ENCODE assay signal across 13 cellular contexts in the genomic region with DNA sequence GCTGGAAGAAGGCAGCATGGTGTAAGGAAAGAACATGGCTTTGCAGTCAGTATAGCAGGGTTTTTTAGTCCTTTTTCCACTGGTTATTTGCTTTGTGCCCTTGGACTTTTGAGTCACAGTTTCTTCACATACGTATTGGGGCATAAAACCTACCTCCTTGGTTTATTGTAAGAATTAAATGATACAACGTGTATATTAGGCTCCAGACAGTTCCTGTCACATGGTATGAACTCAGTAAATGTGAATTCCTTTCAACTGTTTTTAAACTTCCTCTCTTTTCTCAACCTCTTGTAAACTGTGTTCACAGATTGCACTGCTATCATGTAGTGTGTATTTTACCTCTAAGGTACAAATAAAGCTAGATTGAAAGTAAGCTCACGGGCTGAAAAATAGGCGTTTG. TPM values are rescaled to one million over a fixed set of nuclear protein-coding genes. Genes with fewer than 3 reads are reported as not detected.
DNase-seq lines count a peak whose midpoint lies in the region; ATAC-seq and TF ChIP-seq lines count a peak whose summit lies in the region.
"Had no signal": no experiment of that assay in that cellular context is flagged by ENCODE, and none has a peak within 500 bp of the region (broad histone marks: within the 10 kb centered on the region; RNA-seq: fewer than 3 reads in every experiment).

No MANE protein-coding gene starts in this region.

- H4K20me1 ChIP-seq in HCT116 (ENCODE audit: insufficient read depth): no peaks in the 10 kb centered on the region

- WGBS in sigmoid colon, 2 donors: 27 to 28% methylated on average over 4 of the region's 4 CpGs

- intact Hi-C loops in HCT116 (cut with micrococcal nuclease) (loop anchor here (5.0 kb wide), 1 partner anchor 799 kb away; no protein-coding TSS in a partner anchor), sigmoid colon (cut with DNase I) (loop anchor here (10.0 kb wide), 1 partner anchor 227 kb away; no protein-coding TSS in a partner anchor)

- H3K4me1 ChIP-seq in HCT116 (ENCODE audit: control insufficient read depth in 1 of 2, insufficient read depth in 2 of 2, low read length in 2 of 2) (peaks cover 47 to 82% of the 10 kb centered on the region in 2 experiments), sigmoid colon (peaks cover 0 to 68% (median 53%) of the 10 kb centered on the region in 4 donors)

- CTCF ChIA-PET in HCT116 (lab: Charles Lee): no interaction called here

- TF ChIP-seq EP300 in sigmoid colon (IDR thresholded peaks at IDR 0.05): no peak

- peak overlapping the region; percentile 3 for H2AFZ ChIP-seq in HCT116 (ENCODE audit: low read depth, low read length, poor library complexity, severe bottlenecking)

- POLR2A ChIA-PET in HCT116 (lab: Charles Lee): no interaction called here

- no TSS peak for BruUV-seq in HCT116 (replicated peaks; lab: Mats Ljungman, UMichigan)

- TF ChIP-seq CTCF in HCT116 (IDR thresholded peaks at IDR 0.05 in 2 of 3, conservative IDR thresholded peaks at IDR 0.05 in 1 of 3; ENCODE audit: borderline replicate concordance in 1 of 3, insufficient read depth in 1 of 3, low read depth in 2 of 3, low read length in 2 of 3) (no peak), fibroblast of pulmonary artery (IDR thresholded peaks at IDR 0.05; ENCODE audit: low read length, missing control alignments) (no peak), sigmoid colon (IDR thresholded peaks at IDR 0.05) (no peak)

- TF ChIP-seq POLR2A in HCT116 (IDR thresholded peaks at IDR 0.05; ENCODE audit: borderline replicate concordance, extremely low read depth, insufficient read depth, insufficient read length) (peak; percentile 14), sigmoid colon (IDR thresholded peaks at IDR 0.05) (no peak)

- peak overlapping the region; percentile 65 for H3K9ac ChIP-seq in HCT116 (ENCODE audit: low read length)
- peak overlapping the region; percentile 49 for H3K9ac ChIP-seq in SK-N-MC (ENCODE audit: insufficient read length)

- H3K27me3 ChIP-seq in HCT116 (ENCODE audit: insufficient read depth, low read length) (no peaks in the 10 kb centered on the region), sigmoid colon (no peaks in the 10 kb centered on the region)
- H3K27me3 ChIP-seq: heart right ventricle had no signal

- TF ChIP-seq RAD21 in HCT116 (IDR thresholded peaks at IDR 0.05; ENCODE audit: low read depth): no peak

- no peaks in the 10 kb centered on the region; a peak in 1 of 4 replicates for H3K36me3 ChIP-seq in HCT116 (ENCODE audit: control insufficient read depth in 1 of 2, insufficient read depth in 2 of 2, low read length in 2 of 2)
- no peaks in the 10 kb centered on the region for H3K36me3 ChIP-seq in SK-N-MC (ENCODE audit: insufficient read depth, low read length)
- peaks cover 0 to 4% (median 0%) of the 10 kb centered on the region in 4 donors for H3K36me3 ChIP-seq in sigmoid colon

- RAD21 ChIA-PET in HCT116 (lab: Charles Lee; ENCODE audit: low non-redundant PET in 1 of 2, low total read pairs in 2 of 2, uncharacterized antibody in 2 of 2, unreplicated experiment in 2 of 2): no interaction called here

- H3K9me3 ChIP-seq in HCT116 (ENCODE audit: control insufficient read depth in 1 of 2, insufficient read depth in 1 of 2, low read depth in 1 of 2, low read length in 2 of 2): no peaks in the 10 kb centered on the region
- no peaks in the 10 kb centered on the region for H3K9me3 ChIP-seq in SK-N-MC (ENCODE audit: low read depth, low read length)
- H3K9me3 ChIP-seq in sigmoid colon: no peaks in the 10 kb centered on the region
- H3K9me3 ChIP-seq: heart right ventricle had no signal

- H3K9me2 ChIP-seq in HCT116 (ENCODE audit: insufficient read depth): no peaks in the 10 kb centered on the region

- H3K4me2 ChIP-seq in HCT116 (ENCODE audit: low read length): peak overlapping the region; percentile 76

- H3K27ac ChIP-seq in HCT116 (ENCODE audit: low read depth, low read length): peak overlapping the region; percentile 95
- peak overlapping the region; percentile 94 for H3K27ac ChIP-seq in SK-N-MC
- peak overlapping the region in 3 of 4 donors; percentile 68 to 77 (median 70) for H3K27ac ChIP-seq in sigmoid colon

- H3K4me3 ChIP-seq in HCT116 (replicated peaks in 1 of 2; ENCODE audit: low read depth in 1 of 2, low read length in 2 of 2) (no peak overlapping the region), SK-N-MC (peak overlapping the region; percentile 69), fibroblast of pulmonary artery (replicated peaks; ENCODE audit: low read depth, low read length) (no peak overlapping the region), sigmoid colon (no peak overlapping the region)
- H3K4me3 ChIP-seq: heart right ventricle had no signal

- ATAC-seq in HCT116: no peak

- DNase-seq in HCT116 (ENCODE audit: low read depth, low spot score): no peak
- DNase-seq in SK-N-MC (ENCODE audit: low read depth, low spot score): no peak
- DNase-seq in fibroblast of pulmonary artery (ENCODE audit: low read depth): peak; percentile 28
- DNase-seq in sigmoid colon: no peak
- DNase-seq in activated T-cell treated with anti-CD3 and anti-CD28 coated beads for 4 hours: no peak
- DNase-seq in Ammon's horn (ENCODE audit: low spot score): no peak
- no peak for DNase-seq in nucleus accumbens (lab: John Stamatoyannopoulos, UW)
- DNase-seq: activated CD4-positive, CD25-positive, alpha-beta regulatory T cell; activated naive CD4-positive, alpha-beta T cell treated with anti-CD3 and anti-CD28 coated beads, Interleukin-2, amount 10 ng/mL, durations not matched to agents 7 days and 5 days; GDM1; heart right ventricle; NCI-H1092; SW 1271 had no signal

- H3K79me2 ChIP-seq in HCT116 (ENCODE audit: insufficient read depth, low read length): peaks cover 10% of the 10 kb centered on the region

TF ChIP-seq in HCT116, 20 proteins besides CTCF, POLR2A, EP300 and RAD21:
- TF ChIP-seq FOSL1 (IDR thresholded peaks at IDR 0.05; ENCODE audit: low read depth) (0 out of 2 replicates have a peak, but pooled peaks have one; percentile 12), TCF7L2 (IDR thresholded peaks at IDR 0.05; ENCODE audit: borderline replicate concordance, extremely low read depth, insufficient read depth, insufficient read length) (peak; percentile 6), SP1 (IDR thresholded peaks at IDR 0.05; ENCODE audit: low read depth) (no peak), SIN3A (IDR thresholded peaks at IDR 0.05; ENCODE audit: low read depth) (no peak)

RNA-seq across cellular contexts. Expression of a gene that starts 29.5 kb away (rescaled TPM):
- 8.2 TPM for total RNA-seq in HCT116 (2021; ENCODE audit: unreplicated experiment)
- polyA plus RNA-seq in HCT116 (2012): 2.2 and 4.1 TPM in 2 replicates
- total RNA-seq in sigmoid colon: 100 to 1,000 TPM; 159 to 232 (median 223) TPM
- 10 to 100 TPM in 2 of 3 donors, 1 to 10 TPM in 1; 6.2 to 13.4 (median 10.8) TPM for polyA plus RNA-seq in sigmoid colon

Comparison
In these comparisons a context has a peak if more than half of its experiments do, and no peak if none do; other contexts are left out.
1. RNA of a gene that starts 29.5 kb away (total RNA-seq): 159 to 232 TPM in sigmoid colon; 8.2 TPM in HCT116 (single experiment); every median in the first group is over 10 times any median in the second.
2. Peak in every context shown above with its lines, with median percentiles within 50 percentile points of each other: H3K27ac ChIP-seq.